Comparison of ENCODE assay signal across 13 cellular contexts in genomic region chr5:78771260-78772240, GRCh38.
DNase-seq lines count a peak whose midpoint lies in the region; ATAC-seq and TF ChIP-seq lines count a peak whose summit lies in the region.
"Had no signal": no experiment of that assay in that cellular context is flagged by ENCODE, and none has a peak within 500 bp of the region (broad histone marks: within the 10 kb centered on the region; RNA-seq: fewer than 3 reads in every experiment).

No MANE protein-coding gene starts in this region.

- POLR2A ChIA-PET in A673 (lab: Charles Lee; ENCODE audit: low non-redundant PET) = no interaction called here

- TF ChIP-seq CTCF in heart left ventricle (IDR thresholded peaks at IDR 0.05) = no peak
- no peak for TF ChIP-seq CTCF in left ventricle myocardium inferior (IDR thresholded peaks at IDR 0.05; ENCODE audit: borderline replicate concordance)
- TF ChIP-seq CTCF in lower lobe of right lung (IDR thresholded peaks at IDR 0.05) = no peak
- no peak for TF ChIP-seq CTCF in A673 (conservative IDR thresholded peaks at IDR 0.05; ENCODE audit: low read depth, low read length)

- BruUV-seq in A673 (replicated peaks; lab: Mats Ljungman, UMichigan) = no TSS peak

- no peaks in the 10 kb centered on the region for H3K36me3 ChIP-seq in heart left ventricle
- H3K36me3 ChIP-seq in left ventricle myocardium inferior = no peaks in the 10 kb centered on the region
- no peaks in the 10 kb centered on the region for H3K36me3 ChIP-seq in lower lobe of right lung
- no peaks in the 10 kb centered on the region for H3K36me3 ChIP-seq in A673 (ENCODE audit: insufficient read depth, low read length, poor library complexity, severe bottlenecking)
- H3K36me3 ChIP-seq: sigmoid colon had no signal

- H3K4me1 Mint-ChIP-seq in activated T-helper 2 cell treated with anti-CD3 and anti-CD28 coated beads, Interferon-gamma antibody, Interleukin-2, Interleukin-4, amounts not matched to agents 10 μg/mL and 5 μg/mL and 100 μg/mL, durations not matched to agents 14 hours and 24 hours and 36 hours (ENCODE audit: low read depth) = peaks cover 4% of the 10 kb centered on the region

- H3K4me3 Mint-ChIP-seq in activated T-helper 2 cell treated with anti-CD3 and anti-CD28 coated beads, Interferon-gamma antibody, Interleukin-2, Interleukin-4, amounts not matched to agents 10 μg/mL and 5 μg/mL and 100 μg/mL, durations not matched to agents 14 hours and 24 hours and 36 hours (ENCODE audit: low read depth) = no peak overlapping the region
- H3K4me3 Mint-ChIP-seq: activated naive CD8-positive, alpha-beta T cell treated with anti-CD3 and anti-CD28 coated beads, Interleukin-2, amount 10 ng/mL, durations not matched to agents 7 days and 5 days had no signal

- no peaks in the 10 kb centered on the region for H3K9me3 Mint-ChIP-seq in activated T-helper 2 cell treated with anti-CD3 and anti-CD28 coated beads, Interferon-gamma antibody, Interleukin-2, Interleukin-4, amounts not matched to agents 10 μg/mL and 5 μg/mL and 100 μg/mL, durations not matched to agents 14 hours and 24 hours and 36 hours
- H3K9me3 Mint-ChIP-seq: activated naive CD8-positive, alpha-beta T cell treated with anti-CD3 and anti-CD28 coated beads, Interleukin-2, amount 10 ng/mL, durations not matched to agents 7 days and 5 days had no signal

- H3K27ac ChIP-seq in heart left ventricle (peak overlapping the region in 1 of 12 donors; percentile 40), left ventricle myocardium inferior (replicated peaks) (no peak overlapping the region), lower lobe of right lung (peak overlapping the region; percentile 21), A673 (ENCODE audit: low read depth, low read length, poor library complexity, severe bottlenecking) (no peak overlapping the region)

- CTCF ChIA-PET in A673 (lab: Charles Lee) = no interaction called here

- DNase-seq in heart left ventricle = peak in 1 of 5 donors; percentile 34
- DNase-seq in left ventricle myocardium inferior = no peak
- no peak for DNase-seq in activated T-helper 2 cell treated with anti-CD3 and anti-CD28 coated beads, Interferon-gamma antibody, Interleukin-2, Interleukin-4, amounts not matched to agents 10 μg/mL and 5 μg/mL and 100 μg/mL, durations not matched to agents 14 hours and 24 hours and 36 hours (ENCODE audit: low spot score)
- peak; percentile 50 for DNase-seq in lower lobe of right lung
- DNase-seq in ureter (ENCODE audit: low spot score) = peak; percentile 81
- no peak for DNase-seq in A673 (ENCODE audit: low spot score)
- DNase-seq: activated CD4-positive, alpha-beta T cell treated with anti-CD3 and anti-CD28 coated beads for 4 hours; activated naive CD8-positive, alpha-beta T cell treated with anti-CD3 and anti-CD28 coated beads, Interleukin-2, amount 10 ng/mL, durations not matched to agents 7 days and 5 days; effector CD8-positive, alpha-beta T cell; SHP77; sigmoid colon had no signal

- H3K27ac Mint-ChIP-seq in activated T-helper 2 cell treated with anti-CD3 and anti-CD28 coated beads, Interferon-gamma antibody, Interleukin-2, Interleukin-4, amounts not matched to agents 10 μg/mL and 5 μg/mL and 100 μg/mL, durations not matched to agents 14 hours and 24 hours and 36 hours = peak overlapping the region; percentile 6
- H3K27ac Mint-ChIP-seq: activated naive CD8-positive, alpha-beta T cell treated with anti-CD3 and anti-CD28 coated beads, Interleukin-2, amount 10 ng/mL, durations not matched to agents 7 days and 5 days had no signal

- no peak for TF ChIP-seq POLR2A in heart left ventricle (IDR thresholded peaks at IDR 0.05)

- H3K36me3 Mint-ChIP-seq in activated T-helper 2 cell treated with anti-CD3 and anti-CD28 coated beads, Interferon-gamma antibody, Interleukin-2, Interleukin-4, amounts not matched to agents 10 μg/mL and 5 μg/mL and 100 μg/mL, durations not matched to agents 14 hours and 24 hours and 36 hours (ENCODE audit: low read depth) = no peaks in the 10 kb centered on the region

- H3K9me3 ChIP-seq in heart left ventricle (peaks cover 0 to 2% (median 0%) of the 10 kb centered on the region in 12 donors), left ventricle myocardium inferior (replicated peaks) (peaks cover 1% of the 10 kb centered on the region), lower lobe of right lung (no peaks in the 10 kb centered on the region), A673 (ENCODE audit: low read depth, low read length, poor library complexity, severe bottlenecking) (no peaks in the 10 kb centered on the region)
- H3K9me3 ChIP-seq: sigmoid colon had no signal

- H3K4me1 ChIP-seq in heart left ventricle = peaks cover 0 to 12% (median 0%) of the 10 kb centered on the region in 12 donors
- peaks cover 10% of the 10 kb centered on the region for H3K4me1 ChIP-seq in left ventricle myocardium inferior
- peaks cover 8% of the 10 kb centered on the region for H3K4me1 ChIP-seq in lower lobe of right lung
- no peaks in the 10 kb centered on the region for H3K4me1 ChIP-seq in A673 (ENCODE audit: insufficient read depth, low read length, poor library complexity, severe bottlenecking)

- WGBS in heart left ventricle, 4 donors = 48 to 59% (median 54%) methylated on average over 13 of the region's 13 CpGs

- no peak overlapping the region for H3K4me3 ChIP-seq in heart left ventricle
- no peak overlapping the region for H3K4me3 ChIP-seq in left ventricle myocardium inferior
- H3K4me3 ChIP-seq in lower lobe of right lung = no peak overlapping the region
- H3K4me3 ChIP-seq in A673 (ENCODE audit: low read depth, low read length, poor library complexity, severe bottlenecking) = no peak overlapping the region
- H3K4me3 ChIP-seq: sigmoid colon had no signal

- H3K27me3 ChIP-seq in heart left ventricle (no peaks in the 10 kb centered on the region), left ventricle myocardium inferior (ENCODE audit: low read depth) (no peaks in the 10 kb centered on the region), lower lobe of right lung (ENCODE audit: low read depth) (no peaks in the 10 kb centered on the region), A673 (replicated peaks; ENCODE audit: insufficient read depth, low read depth, low read length, poor library complexity) (no peaks in the 10 kb centered on the region)
- H3K27me3 ChIP-seq: sigmoid colon had no signal

- intact Hi-C loops in heart left ventricle (cut with DNase I) = no loop called here
- intact Hi-C loops in left ventricle myocardium inferior (cut with micrococcal nuclease) = no loop called here
- intact Hi-C loops in activated T-helper 2 cell treated with anti-CD3 and anti-CD28 coated beads, Interferon-gamma antibody, Interleukin-2, Interleukin-4, amounts not matched to agents 10 μg/mL and 5 μg/mL and 100 μg/mL, durations not matched to agents 14 hours and 24 hours and 36 hours (cut with micrococcal nuclease) = no loop called here
- intact Hi-C loops in lower lobe of right lung (cut with DNase I) = no loop called here
- intact Hi-C loops in A673 (cut with micrococcal nuclease; ENCODE audit: unreplicated experiment) = no loop called here

- ATAC-seq in heart left ventricle (peak in 3 of 4 donors; percentile 39 to 59 (median 47)), lower lobe of right lung (peak in 1 of 2 donors; percentile 45), GM18909 (IDR thresholded peaks at IDR 0.05; ENCODE audit: poor library complexity, unreplicated experiment) (no peak), HG03097 (IDR thresholded peaks at IDR 0.05; ENCODE audit: low FRiP score, unreplicated experiment) (no peak)

- H3K27me3 Mint-ChIP-seq in activated T-helper 2 cell treated with anti-CD3 and anti-CD28 coated beads, Interferon-gamma antibody, Interleukin-2, Interleukin-4, amounts not matched to agents 10 μg/mL and 5 μg/mL and 100 μg/mL, durations not matched to agents 14 hours and 24 hours and 36 hours (ENCODE audit: low read depth) = no peaks in the 10 kb centered on the region

Comparison
In these comparisons a context has a peak if more than half of its experiments do, and no peak if none do; other contexts are left out.
1. ATAC-seq: peak in heart left ventricle (3 of 4); none in GM18909 (single experiment) and HG03097 (single experiment).
2. DNase-seq: peak in lower lobe of right lung (single experiment) and ureter (single experiment); none in left ventricle myocardium inferior (single experiment), activated T-helper 2 cell treated with anti-CD3 and anti-CD28 coated beads, Interferon-gamma antibody, Interleukin-2, Interleukin-4, amounts not matched to agents 10 μg/mL and 5 μg/mL and 100 μg/mL, durations not matched to agents 14 hours and 24 hours and 36 hours (single experiment) and A673 (single experiment).